Comparison of ENCODE assay signal across 8 cellular contexts in the genomic region with DNA sequence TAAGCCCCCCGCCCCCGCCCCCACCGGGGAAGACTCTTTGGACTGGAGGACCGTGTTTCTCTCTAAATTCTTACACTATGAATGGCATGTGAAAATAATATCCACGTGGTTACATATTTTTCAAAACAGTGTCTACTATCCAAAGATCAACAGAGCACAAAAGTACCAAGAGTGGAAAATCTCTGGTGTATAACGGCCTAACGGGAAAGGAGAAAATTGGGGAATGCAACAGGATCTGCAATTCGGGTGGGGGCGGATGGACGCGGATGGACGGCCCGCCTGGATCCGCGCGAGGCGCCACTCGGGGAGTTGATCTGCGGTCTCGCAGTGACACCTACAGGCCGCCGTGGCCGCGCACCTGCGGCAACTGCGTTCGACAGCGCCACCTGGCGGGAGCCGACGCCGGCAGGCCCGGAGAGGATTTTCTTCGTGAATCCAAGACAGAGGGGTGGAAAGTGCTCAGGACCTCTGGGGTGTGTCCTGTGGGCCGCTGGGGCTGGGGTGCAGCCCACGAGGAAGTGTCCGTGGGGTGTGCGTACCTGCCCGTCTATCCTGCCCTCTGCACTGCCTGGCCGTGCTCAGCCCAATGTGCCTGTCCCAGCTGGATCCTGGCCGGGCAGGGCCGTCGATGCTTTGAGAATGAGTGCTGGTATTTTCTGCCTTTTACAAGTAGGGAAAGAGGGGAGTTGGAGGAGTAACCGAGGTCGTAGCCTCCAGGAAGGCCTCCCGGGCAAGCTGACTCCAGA. TPM values are rescaled to one million over a fixed set of nuclear protein-coding genes. Genes with fewer than 3 reads are reported as not detected.
DNase-seq lines count a peak whose midpoint lies in the region; ATAC-seq and TF ChIP-seq lines count a peak whose summit lies in the region.

No MANE protein-coding gene starts in this region.

- intact Hi-C loops in lower lobe of right lung (cut with DNase I): loop anchor here (5.0 to 10.0 kb wide), 2 partner anchors 605 to 698 kb away; no protein-coding TSS in a partner anchor

- peak; percentile 100 for TF ChIP-seq CTCF in lower lobe of right lung (IDR thresholded peaks at IDR 0.05)

- H3K4me1 ChIP-seq in lower lobe of right lung: no peaks in the 10 kb centered on the region

- H3K4me3 ChIP-seq in lower lobe of right lung: no peak overlapping the region

- H3K9me3 ChIP-seq in lower lobe of right lung: no peaks in the 10 kb centered on the region

- DNase-seq in DMS79 treated with DMSO at 0.1 percent for 48 hours (lab: John Stamatoyannopoulos, UW) (peak; percentile 65), DMS79 (lab: John Stamatoyannopoulos, UW) (no peak), NCI-H460 (ENCODE audit: extremely low read depth, low read depth) (peak; percentile 54), cortex of kidney (lab: John Stamatoyannopoulos, UW) (peak; percentile 42), lower lobe of right lung (peak; percentile 91)
- peak; percentile 78 to 88 for DNase-seq in activated CD4-positive, alpha-beta T cell treated with anti-CD3 and anti-CD28 coated beads, Interleukin-2, amount 50 U/mL, for 24 hours (ENCODE audit: low read depth in 1 of 2, low spot score in 1 of 2)
- DNase-seq in stimulated activated CD8-positive, alpha-beta memory T cell treated with anti-CD3 and anti-CD28 coated beads, Interleukin-12 subunit alpha, Interleukin-12 subunit beta, amount 100 ng/mL, for 1 hour (ENCODE audit: low read depth): peak; percentile 82

- H3K27ac ChIP-seq in lower lobe of right lung: no peak overlapping the region

- H3K36me3 ChIP-seq in lower lobe of right lung: no peaks in the 10 kb centered on the region

- H3K27me3 ChIP-seq in lower lobe of right lung (ENCODE audit: low read depth): peaks cover 9% of the 10 kb centered on the region

- ATAC-seq in HG03064 (IDR thresholded peaks at IDR 0.05; ENCODE audit: low read depth, unreplicated experiment) (peak; percentile 73), lower lobe of right lung (peak; percentile 91 to 92)

RNA-seq across cellular contexts. Expression of a gene that starts 18.6 kb away (rescaled TPM):
- total RNA-seq in NCI-H460 (2014; rRNA removed; shearing (Covaris generic)): not detected in 2 replicates
- not detected in 2 replicates for polyA plus RNA-seq in NCI-H460 (2014; cell fraction: nucleus; rRNA removed)
- total RNA-seq in lower lobe of right lung: not detected
